8 cellular contexts compared by ENCODE assay signal in genomic region chr2:222424281-222424728, GRCh38. TPM values are rescaled to one million over a fixed set of nuclear protein-coding genes. Genes with fewer than 3 reads are reported as not detected.
DNase-seq lines count a peak whose midpoint lies in the region; ATAC-seq, FAIRE-seq and TF ChIP-seq lines count a peak whose summit lies in the region.

Gene SGPP2, plus strand, starts transcription at chr2:222424543. Its CDS starts 60 bp downstream, at chr2:222424603.

- FAIRE-seq in kidney (lab: Jason Lieb, UNC): no peak

- H3K4me1 ChIP-seq in adrenal gland (replicated peaks in 1 of 2): peaks cover 0 to 3% of the 10 kb centered on the region in 2 donors
- H3K4me1 ChIP-seq in kidney (ENCODE audit: control insufficient read depth in 1 of 2, insufficient read depth in 1 of 2, low read depth in 1 of 2, low read length in 2 of 2): peaks cover 0 to 5% of the 10 kb centered on the region in 2 donors

- H3K27ac ChIP-seq in adrenal gland (peak within 1 kb of the TSS in 3 of 5 donors; percentile 36 to 54 (median 47)), kidney (ENCODE audit: low read depth in 2 of 2, low read length in 2 of 2) (peak within 1 kb of the TSS; percentile 63 to 81)

- TF ChIP-seq POLR2A in GM10847 (IDR thresholded peaks at IDR 0.05; ENCODE audit: extremely low read depth, insufficient read length) (peak; percentile 3), adrenal gland (IDR thresholded peaks at IDR 0.05) (no peak)

- H3K4me3 ChIP-seq in adrenal gland (peak within 1 kb of the TSS in 2 of 4 donors; percentile 45 to 77), kidney (ENCODE audit: low read length in 2 of 2) (peak within 1 kb of the TSS; percentile 69 to 74)

- no peaks in the 10 kb centered on the region for H3K27me3 ChIP-seq in adrenal gland

- TF ChIP-seq CTCF in adrenal gland (IDR thresholded peaks at IDR 0.05) (no peak), kidney (IDR thresholded peaks at IDR 0.05; ENCODE audit: borderline replicate concordance, extremely low read depth, insufficient read depth) (no peak)

- H3K9me3 ChIP-seq in adrenal gland (replicated peaks in 1 of 3) (no peaks in the 10 kb centered on the region), kidney (ENCODE audit: control insufficient read depth in 1 of 2, low read length in 2 of 2) (no peaks in the 10 kb centered on the region)

- peak within 1 kb of the TSS; percentile 52 to 59 for H3K9ac ChIP-seq in kidney (ENCODE audit: low read length in 2 of 2)

- peak; percentile 44 for ATAC-seq in GM21528 (IDR thresholded peaks at IDR 0.05; ENCODE audit: low FRiP score, unreplicated experiment)

- intact Hi-C loops in adrenal gland (cut with DNase I) (no loop called here), kidney (cut with DNase I) (no loop called here)

- WGBS in adrenal gland, 4 donors: 0 to 2% (median 1%) methylated on average over 3 to 61 of the region's 61 CpGs

- H3K36me3 ChIP-seq in adrenal gland (replicated peaks in 1 of 2): no peaks in the 10 kb centered on the region
- no peaks in the 10 kb centered on the region for H3K36me3 ChIP-seq in kidney (ENCODE audit: control insufficient read depth in 1 of 2, insufficient read depth in 2 of 2, low read length in 2 of 2)

- DNase-seq in LoVo (ENCODE audit: low spot score): peak; percentile 67
- DNase-seq in adrenal gland: peak in 3 of 7 donors; percentile 13 to 35 (median 25)
- peak; percentile 88 for DNase-seq in kidney
- DNase-seq in stimulated activated CD8-positive, alpha-beta memory T cell treated with anti-CD3 and anti-CD28 coated beads, Interleukin-4, amount 100 ng/mL, for 48 hours: peak; percentile 29
- DNase-seq in amniotic stem cell (lab: John Stamatoyannopoulos, UW): no peak
- DNase-seq in NCI-H226: no peak

RNA-seq across cellular contexts. Expression of gene SGPP2, which starts in this region (rescaled TPM):
- total RNA-seq in adrenal gland (10 to 100 TPM; 11.2 to 33.7 (median 18.8) TPM), kidney (89.8 TPM)
- polyA plus RNA-seq in adrenal gland (10 to 100 TPM in 1 of 3 donors, 1 to 10 TPM in 1, under 1 TPM in 1; 0.61 to 11.2 (median 1.3) TPM), kidney (ENCODE audit: insufficient read depth, low read depth, low replicate concordance) (8.2 TPM)

Comparison
In these comparisons a context has a peak if more than half of its experiments do, and no peak if none do; other contexts are left out.
1. DNase-seq: peak in LoVo (single experiment), kidney (single experiment) and stimulated activated CD8-positive, alpha-beta memory T cell treated with anti-CD3 and anti-CD28 coated beads, Interleukin-4, amount 100 ng/mL, for 48 hours (single experiment); none in amniotic stem cell (single experiment) and NCI-H226 (single experiment).